ENCODE assay signal across 1 cellular context in the genomic region with DNA sequence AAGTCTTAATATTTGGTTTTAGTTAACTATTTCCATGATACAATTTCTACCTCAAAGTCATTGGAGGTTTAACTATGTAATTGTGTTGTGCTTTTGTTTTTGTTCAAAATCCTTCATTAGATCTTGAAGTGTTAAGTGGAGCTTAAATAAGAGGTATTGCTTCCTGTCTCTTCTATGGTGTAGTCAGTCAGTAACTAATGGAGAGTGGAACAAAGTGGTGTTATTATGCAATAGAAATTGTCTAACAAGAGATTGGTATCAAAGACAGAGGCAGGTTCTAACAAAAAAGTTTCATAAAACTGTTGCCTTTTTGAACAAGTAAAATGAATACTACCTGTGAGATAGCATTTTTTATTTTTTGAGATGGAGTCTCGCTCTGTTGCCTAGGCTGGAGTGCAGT.
TF ChIP-seq lines count a peak whose summit lies in the region.

No MANE protein-coding gene starts in this region.

TF ChIP-seq in HepG2, 621 proteins besides CTCF, POLR2A, EP300 and RAD21:
- TF ChIP-seq ZNF430 (CRISPR knock-in tag; IDR thresholded peaks at IDR 0.05), result no peak
- TF ChIP-seq CEBPB (IDR thresholded peaks at IDR 0.05; ENCODE audit: borderline replicate concordance, low read depth, low read length), result 0 out of 2 replicates have a peak, but pooled peaks have one; percentile 13
- no peak for TF ChIP-seq ETS1 (CRISPR knock-in tag; IDR thresholded peaks at IDR 0.05)
- TF ChIP-seq, protein P1, sequence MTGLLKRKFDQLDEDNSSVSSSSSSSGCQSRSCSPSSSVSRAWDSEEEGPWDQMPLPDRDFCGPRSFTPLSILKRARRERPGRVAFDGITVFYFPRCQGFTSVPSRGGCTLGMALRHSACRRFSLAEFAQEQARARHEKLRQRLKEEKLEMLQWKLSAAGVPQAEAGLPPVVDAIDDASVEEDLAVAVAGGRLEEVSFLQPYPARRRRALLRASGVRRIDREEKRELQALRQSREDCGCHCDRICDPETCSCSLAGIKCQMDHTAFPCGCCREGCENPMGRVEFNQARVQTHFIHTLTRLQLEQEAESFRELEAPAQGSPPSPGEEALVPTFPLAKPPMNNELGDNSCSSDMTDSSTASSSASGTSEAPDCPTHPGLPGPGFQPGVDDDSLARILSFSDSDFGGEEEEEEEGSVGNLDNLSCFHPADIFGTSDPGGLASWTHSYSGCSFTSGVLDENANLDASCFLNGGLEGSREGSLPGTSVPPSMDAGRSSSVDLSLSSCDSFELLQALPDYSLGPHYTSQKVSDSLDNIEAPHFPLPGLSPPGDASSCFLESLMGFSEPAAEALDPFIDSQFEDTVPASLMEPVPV (CRISPR knock-in tag; IDR thresholded peaks at IDR 0.05), result no peak
- no peak for TF ChIP-seq PLSCR1 (CRISPR knock-in tag; IDR thresholded peaks at IDR 0.05; ENCODE audit: borderline replicate concordance)
- no peak for TF ChIP-seq ZNF703 (CRISPR knock-in tag; IDR thresholded peaks at IDR 0.05; ENCODE audit: borderline replicate concordance)
- TF ChIP-seq, protein P2, sequence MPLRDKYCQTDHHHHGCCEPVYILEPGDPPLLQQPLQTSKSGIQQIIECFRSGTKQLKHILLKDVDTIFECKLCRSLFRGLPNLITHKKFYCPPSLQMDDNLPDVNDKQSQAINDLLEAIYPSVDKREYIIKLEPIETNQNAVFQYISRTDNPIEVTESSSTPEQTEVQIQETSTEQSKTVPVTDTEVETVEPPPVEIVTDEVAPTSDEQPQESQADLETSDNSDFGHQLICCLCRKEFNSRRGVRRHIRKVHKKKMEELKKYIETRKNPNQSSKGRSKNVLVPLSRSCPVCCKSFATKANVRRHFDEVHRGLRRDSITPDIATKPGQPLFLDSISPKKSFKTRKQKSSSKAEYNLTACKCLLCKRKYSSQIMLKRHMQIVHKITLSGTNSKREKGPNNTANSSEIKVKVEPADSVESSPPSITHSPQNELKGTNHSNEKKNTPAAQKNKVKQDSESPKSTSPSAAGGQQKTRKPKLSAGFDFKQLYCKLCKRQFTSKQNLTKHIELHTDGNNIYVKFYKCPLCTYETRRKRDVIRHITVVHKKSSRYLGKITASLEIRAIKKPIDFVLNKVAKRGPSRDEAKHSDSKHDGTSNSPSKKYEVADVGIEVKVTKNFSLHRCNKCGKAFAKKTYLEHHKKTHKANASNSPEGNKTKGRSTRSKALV (CRISPR knock-in tag; IDR thresholded peaks at IDR 0.05), result no peak
- no peak for TF ChIP-seq ZHX2 (IDR thresholded peaks at IDR 0.05; ENCODE audit: low read depth)
- TF ChIP-seq ZHX2 (CRISPR knock-in tag; IDR thresholded peaks at IDR 0.05; ENCODE audit: borderline replicate concordance), result no peak
